In genomic region chr2:236706803-236707202, GRCh38 we compare ENCODE assay signal across 15 cellular contexts.
A peak's percentile ranks its signal among the peaks of the same experiment; 100 is the strongest.
DNase-seq lines count a peak whose midpoint lies in the region; ATAC-seq, FAIRE-seq and TF ChIP-seq lines count a peak whose summit lies in the region.
"Had no signal": no experiment of that assay in that cellular context is flagged by ENCODE, and none has a peak within 500 bp of the region (broad histone marks: within the 10 kb centered on the region; RNA-seq: fewer than 3 reads in every experiment).

No MANE protein-coding gene starts in this region.

- H3K9ac ChIP-seq in neuronal stem cell (ENCODE audit: low read depth, low read length, poor library complexity), result peak overlapping the region; percentile 71
- H3K9ac ChIP-seq: BLaER1 treated with 17β-estradiol and CSF1 and Interleukin-3, amounts not matched to agents 10 nM and 100 nM; GM23248 had no signal

- ATAC-seq in GM21737 (IDR thresholded peaks at IDR 0.05; ENCODE audit: unreplicated experiment) (no peak), SK-N-SH treated with all-trans-retinoic acid at 6 μM for 48 hours (no peak)
- ATAC-seq: CD8-positive, alpha-beta T cell; K562 had no signal

- no peak overlapping the region for H3K4ac ChIP-seq in neuronal stem cell (ENCODE audit: low read length)

- H3K36me3 ChIP-seq in bronchial epithelial cell (ENCODE audit: control insufficient read depth, insufficient read depth, low read length), result no peaks in the 10 kb centered on the region
- H3K36me3 ChIP-seq in neuronal stem cell (replicated peaks in 1 of 2; ENCODE audit: control insufficient read depth in 2 of 2, insufficient read depth in 2 of 2, low read length in 2 of 2), result peaks cover 0 to 3% of the 10 kb centered on the region in 2 donors
- H3K36me3 ChIP-seq: BLaER1 treated with 17β-estradiol and CSF1 and Interleukin-3, amounts not matched to agents 10 nM and 100 nM had no signal

- H3K14ac ChIP-seq in neuronal stem cell (ENCODE audit: low read length), result no peak overlapping the region

- H3K27ac ChIP-seq in neuronal stem cell (replicated peaks; ENCODE audit: low read length), result no peak overlapping the region
- H3K27ac ChIP-seq: GM23248 had no signal

- no peaks in the 10 kb centered on the region for H3K79me1 ChIP-seq in neuronal stem cell (ENCODE audit: low read depth, low read length)

- peak overlapping the region; percentile 80 for H4K91ac ChIP-seq in neuronal stem cell (ENCODE audit: low read depth, low read length, poor library complexity)

- no peak for TF ChIP-seq POLR2A in GM12892 (IDR thresholded peaks at IDR 0.05; ENCODE audit: low read depth, low read length)

- peak overlapping the region; percentile 2 for H3K23ac ChIP-seq in neuronal stem cell (ENCODE audit: low read depth, low read length, poor library complexity)

- no peak overlapping the region for H2BK15ac ChIP-seq in neuronal stem cell (ENCODE audit: low read length)

- no peak overlapping the region for H2AFZ ChIP-seq in neuronal stem cell (ENCODE audit: low read length)
- H2AFZ ChIP-seq: GM23248 had no signal

- no peak overlapping the region for H3K4me2 ChIP-seq in neuronal stem cell (ENCODE audit: insufficient read depth, low read length, poor library complexity, severe bottlenecking)

- H3K27me3 ChIP-seq in bronchial epithelial cell (ENCODE audit: control insufficient read depth, insufficient read depth, low read length) (no peaks in the 10 kb centered on the region), neuronal stem cell (ENCODE audit: control insufficient read depth in 3 of 3, insufficient read depth in 3 of 3, low read depth in 1 of 3, low read length in 3 of 3) (peaks cover 0 to 3% (median 0%) of the 10 kb centered on the region in 3 experiments)
- H3K27me3 ChIP-seq: BLaER1 treated with 17β-estradiol and CSF1 and Interleukin-3, amounts not matched to agents 10 nM and 100 nM had no signal

- no peak overlapping the region for H3K18ac ChIP-seq in neuronal stem cell (ENCODE audit: low read length)

- H2BK5ac ChIP-seq in neuronal stem cell (ENCODE audit: low read length), result no peak overlapping the region

- H3K4me3 ChIP-seq in bronchial epithelial cell (ENCODE audit: low read depth, low read length) (no peak overlapping the region), neuronal stem cell (ENCODE audit: low read length in 2 of 2) (peak overlapping the region in 1 of 2 donors; percentile 66)
- H3K4me3 ChIP-seq: BLaER1 treated with 17β-estradiol and CSF1 and Interleukin-3, amounts not matched to agents 10 nM and 100 nM; GM23248; K562 had no signal

- no peak overlapping the region for H2BK120ac ChIP-seq in neuronal stem cell (ENCODE audit: low read depth, low read length)

- no peak overlapping the region for H2AK5ac ChIP-seq in neuronal stem cell (ENCODE audit: low read depth, low read length)

- peaks cover 0 to 2% of the 10 kb centered on the region in 2 donors for H3K9me3 ChIP-seq in neuronal stem cell (replicated peaks in 1 of 2; ENCODE audit: control insufficient read depth in 2 of 2, insufficient read depth in 1 of 2, low read depth in 1 of 2, low read length in 2 of 2)
- H3K9me3 ChIP-seq: BLaER1 treated with 17β-estradiol and CSF1 and Interleukin-3, amounts not matched to agents 10 nM and 100 nM had no signal

- no peak overlapping the region for H2BK12ac ChIP-seq in neuronal stem cell (ENCODE audit: low read length)

- peak overlapping the region; percentile 19 for H4K8ac ChIP-seq in neuronal stem cell (ENCODE audit: low read depth, low read length)

- DNase-seq in GM12892 (ENCODE audit: insufficient read length) (no peak), HTR-8/SVneo (ENCODE audit: insufficient read length, low spot score) (no peak), bronchial epithelial cell (ENCODE audit: low read depth) (no peak), neuronal stem cell (ENCODE audit: low spot score) (no peak), NCI-H2171 treated with DMSO at 0.1 percent for 48 hours (lab: John Stamatoyannopoulos, UW) (no peak), posterior cingulate gyrus (no peak)
- DNase-seq: Calu3; CD8-positive, alpha-beta T cell; GM23248; HCEC 1CT had no signal

- H3K4me1 ChIP-seq in neuronal stem cell (ENCODE audit: control insufficient read depth in 2 of 2, insufficient read depth in 1 of 2, low read depth in 1 of 2, low read length in 2 of 2), result peaks cover 0 to 8% of the 10 kb centered on the region in 2 donors

- intact Hi-C loops in posterior cingulate gyrus (cut with DNase I), result no loop called here

- no peak for TF ChIP-seq CTCF in bronchial epithelial cell (IDR thresholded peaks at IDR 0.05; ENCODE audit: insufficient read depth, low read length, severe bottlenecking)

- FAIRE-seq in GM12892 (lab: Jason Lieb, UNC) (peak; percentile 80), HTR-8/SVneo (lab: Jason Lieb, UNC) (peak; percentile 100), bronchial epithelial cell (lab: Jason Lieb, UNC) (peak; percentile 99)
- FAIRE-seq: H54 had no signal

TF ChIP-seq in SK-N-SH treated with all-trans-retinoic acid at 6 μM for 48 hours, 23 proteins besides CTCF, POLR2A, EP300 and RAD21 (continues in another document):
- TF ChIP-seq BACH2 (CRISPR knock-in tag; IDR thresholded peaks at IDR 0.05; ENCODE audit: borderline replicate concordance), result no peak
- no peak for TF ChIP-seq GLIS3 (CRISPR knock-in tag; IDR thresholded peaks at IDR 0.05)
- TF ChIP-seq ZNF8 (CRISPR knock-in tag; IDR thresholded peaks at IDR 0.05), result no peak
- TF ChIP-seq ARNTL (CRISPR knock-in tag; IDR thresholded peaks at IDR 0.05; ENCODE audit: borderline replicate concordance, low read depth), result no peak
- TF ChIP-seq TSHZ2 (CRISPR knock-in tag; IDR thresholded peaks at IDR 0.05), result no peak
- TF ChIP-seq TOX (CRISPR knock-in tag; IDR thresholded peaks at IDR 0.05; ENCODE audit: borderline replicate concordance), result no peak
- no peak for TF ChIP-seq TCF4 (CRISPR knock-in tag; IDR thresholded peaks at IDR 0.05; ENCODE audit: borderline replicate concordance)
- no peak for TF ChIP-seq PATZ1 (CRISPR knock-in tag; IDR thresholded peaks at IDR 0.05; ENCODE audit: borderline replicate concordance)
- no peak for TF ChIP-seq CSRNP3 (CRISPR knock-in tag; IDR thresholded peaks at IDR 0.05)
- TF ChIP-seq ZNF565 (CRISPR knock-in tag; conservative IDR thresholded peaks at IDR 0.05; ENCODE audit: low read depth), result no peak
